Comparison of ENCODE assay signal across 13 cellular contexts in genomic region chr14:65937079-65937803, GRCh38.
DNase-seq lines count a peak whose midpoint lies in the region; ATAC-seq and TF ChIP-seq lines count a peak whose summit lies in the region.
"Had no signal": no experiment of that assay in that cellular context is flagged by ENCODE, and none has a peak within 500 bp of the region (broad histone marks: within the 10 kb centered on the region; RNA-seq: fewer than 3 reads in every experiment).

No MANE protein-coding gene starts in this region.

- no peaks in the 10 kb centered on the region for H3K36me3 ChIP-seq in CD4-positive, CD25-positive, alpha-beta regulatory T cell (ENCODE audit: control insufficient read depth, insufficient read depth, low read length)
- no peaks in the 10 kb centered on the region for H3K36me3 ChIP-seq in H7 (replicated peaks; ENCODE audit: control insufficient read depth, insufficient read depth, low read length)
- H3K36me3 ChIP-seq: right atrium auricular region, SJSA1 had no signal

- no peak overlapping the region for H3K27ac ChIP-seq in CD4-positive, CD25-positive, alpha-beta regulatory T cell (ENCODE audit: insufficient read depth, low read length, poor library complexity, severe bottlenecking)
- H3K27ac ChIP-seq: right atrium auricular region, SJSA1 had no signal

- H3K4me3 ChIP-seq in CD4-positive, CD25-positive, alpha-beta regulatory T cell (ENCODE audit: low read depth, low read length), result peak overlapping the region; percentile 13
- H3K4me3 ChIP-seq in H7 (ENCODE audit: insufficient read depth, low read depth, low read length), result no peak overlapping the region
- H3K4me3 ChIP-seq: right atrium auricular region, SJSA1 had no signal

- peak overlapping the region; percentile 59 to 96 (median 66) for H3K27ac Mint-ChIP-seq in CD4-positive, CD25-positive, alpha-beta regulatory T cell
- peak overlapping the region; percentile 79 for H3K27ac Mint-ChIP-seq in activated CD4-positive, alpha-beta memory T cell treated with anti-CD3 and anti-CD28 coated beads, Interleukin-2, amount 10 ng/mL, durations not matched to agents 7 days and 5 days
- peak overlapping the region; percentile 40 to 82 (median 73) for H3K27ac Mint-ChIP-seq in immature natural killer cell

- no peaks in the 10 kb centered on the region for H3K9me3 ChIP-seq in CD4-positive, CD25-positive, alpha-beta regulatory T cell (ENCODE audit: control insufficient read depth in 2 of 2, low read length in 2 of 2)
- H3K9me3 ChIP-seq: right atrium auricular region, SJSA1 had no signal

- ATAC-seq in CD4-positive, CD25-positive, alpha-beta regulatory T cell (ENCODE audit: low read depth in 2 of 2), result peak in 1 of 2 donors; percentile 43
- ATAC-seq in HG02642 (IDR thresholded peaks at IDR 0.05; ENCODE audit: poor library complexity, unreplicated experiment), result no peak

- peaks cover 14% of the 10 kb centered on the region for H3K4me1 ChIP-seq in CD4-positive, CD25-positive, alpha-beta regulatory T cell (ENCODE audit: control insufficient read depth, insufficient read depth, low read length, poor library complexity, severe bottlenecking)
- H3K4me1 ChIP-seq: right atrium auricular region, SJSA1 had no signal

- H3K36me3 Mint-ChIP-seq in CD4-positive, CD25-positive, alpha-beta regulatory T cell, result peaks cover 3% of the 10 kb centered on the region
- H3K36me3 Mint-ChIP-seq in activated CD4-positive, alpha-beta memory T cell treated with anti-CD3 and anti-CD28 coated beads, Interleukin-2, amount 10 ng/mL, durations not matched to agents 7 days and 5 days (ENCODE audit: low read depth), result peaks cover 34% of the 10 kb centered on the region
- peaks cover 0 to 7% (median 0%) of the 10 kb centered on the region in 3 donors for H3K36me3 Mint-ChIP-seq in immature natural killer cell

- no peaks in the 10 kb centered on the region for H3K27me3 Mint-ChIP-seq in CD4-positive, CD25-positive, alpha-beta regulatory T cell
- no peaks in the 10 kb centered on the region for H3K27me3 Mint-ChIP-seq in activated CD4-positive, alpha-beta memory T cell treated with anti-CD3 and anti-CD28 coated beads, Interleukin-2, amount 10 ng/mL, durations not matched to agents 7 days and 5 days
- H3K27me3 Mint-ChIP-seq in immature natural killer cell (ENCODE audit: low read depth in 3 of 3), result peaks cover 2 to 5% (median 3%) of the 10 kb centered on the region in 3 donors

- H3K9me3 Mint-ChIP-seq in CD4-positive, CD25-positive, alpha-beta regulatory T cell, result peaks cover 0 to 4% (median 0%) of the 10 kb centered on the region in 7 donors
- H3K9me3 Mint-ChIP-seq in activated CD4-positive, alpha-beta memory T cell treated with anti-CD3 and anti-CD28 coated beads, Interleukin-2, amount 10 ng/mL, durations not matched to agents 7 days and 5 days, result peaks cover 24% of the 10 kb centered on the region
- no peaks in the 10 kb centered on the region for H3K9me3 Mint-ChIP-seq in immature natural killer cell

- peak overlapping the region; percentile 15 to 68 (median 30) for H3K4me3 Mint-ChIP-seq in CD4-positive, CD25-positive, alpha-beta regulatory T cell
- peak overlapping the region; percentile 25 for H3K4me3 Mint-ChIP-seq in activated CD4-positive, alpha-beta memory T cell treated with anti-CD3 and anti-CD28 coated beads, Interleukin-2, amount 10 ng/mL, durations not matched to agents 7 days and 5 days
- H3K4me3 Mint-ChIP-seq in immature natural killer cell, result peak overlapping the region; percentile 19 to 75 (median 71)

- POLR2A ChIA-PET in activated CD4-positive, alpha-beta memory T cell treated with anti-CD3 and anti-CD28 coated beads, Interleukin-2, amount 10 ng/mL, durations not matched to agents 7 days and 5 days (lab: Charles Lee), result interaction anchor here (1.2 to 1.4 kb wide), 2 partner anchors 9 to 10 kb away, joined by 4 read pairs; no protein-coding TSS in a partner anchor
- POLR2A ChIA-PET in HEK293T (lab: Yijun Ruan, JAX), result no interaction called here

- peaks cover 38 to 70% (median 56%) of the 10 kb centered on the region in 4 donors for H3K4me1 Mint-ChIP-seq in CD4-positive, CD25-positive, alpha-beta regulatory T cell
- peaks cover 55% of the 10 kb centered on the region for H3K4me1 Mint-ChIP-seq in activated CD4-positive, alpha-beta memory T cell treated with anti-CD3 and anti-CD28 coated beads, Interleukin-2, amount 10 ng/mL, durations not matched to agents 7 days and 5 days
- H3K4me1 Mint-ChIP-seq in immature natural killer cell, result peaks cover 34 to 59% of the 10 kb centered on the region in 2 donors

- peak in 1 of 3 donors; percentile 58 for DNase-seq in CD4-positive, CD25-positive, alpha-beta regulatory T cell
- DNase-seq in H7 (peak; percentile 24), immature natural killer cell (no peak), LoVo (ENCODE audit: low spot score) (no peak), HEK293T (ENCODE audit: extremely low spot score) (no peak)
- DNase-seq in activated CD4-positive, alpha-beta memory T cell treated with anti-CD3 and anti-CD28 coated beads, Interleukin-2, amount 10 ng/mL, durations not matched to agents 7 days and 5 days, result no peak
- DNase-seq: activated gamma-delta T cell treated with Interleukin-2 at 50 U/mL for 16 hours, GDM1, NCI-H524 treated with DMSO at 0.1 percent for 48 hours, occipital lobe had no signal

- CTCF ChIA-PET in activated CD4-positive, alpha-beta memory T cell treated with anti-CD3 and anti-CD28 coated beads, Interleukin-2, amount 10 ng/mL, durations not matched to agents 7 days and 5 days (lab: Charles Lee), result no interaction called here
- CTCF ChIA-PET in HEK293T (lab: Yijun Ruan, JAX), result no interaction called here

- H3K27me3 ChIP-seq in CD4-positive, CD25-positive, alpha-beta regulatory T cell (ENCODE audit: control insufficient read depth, insufficient read depth, low read length), result no peaks in the 10 kb centered on the region
- no peaks in the 10 kb centered on the region for H3K27me3 ChIP-seq in H7 (ENCODE audit: control insufficient read depth, insufficient read depth, low read length)
- H3K27me3 ChIP-seq: right atrium auricular region, SJSA1 had no signal

TF ChIP-seq in HEK293T, 16 proteins besides CTCF, POLR2A, EP300 and RAD21:
- TF ChIP-seq LEF1 (IDR thresholded peaks at IDR 0.05; ENCODE audit: borderline replicate concordance) (no peak), FOXK2 (IDR thresholded peaks at IDR 0.05) (no peak), SP1 (IDR thresholded peaks at IDR 0.05) (no peak), HDGF (IDR thresholded peaks at IDR 0.05; ENCODE audit: borderline replicate concordance) (no peak), SUZ12 (IDR thresholded peaks at IDR 0.05) (no peak), FOXM1 (IDR thresholded peaks at IDR 0.05; ENCODE audit: borderline replicate concordance) (no peak), BHLHE40 (IDR thresholded peaks at IDR 0.05; ENCODE audit: borderline replicate concordance) (no peak), FOXA1 (IDR thresholded peaks at IDR 0.05) (no peak), L3MBTL2 (conservative IDR thresholded peaks at IDR 0.05) (no peak), PKNOX1 (IDR thresholded peaks at IDR 0.05) (no peak), TARDBP (IDR thresholded peaks at IDR 0.05) (no peak), CTBP1 (IDR thresholded peaks at IDR 0.05; ENCODE audit: borderline replicate concordance) (no peak), ZNF384 (IDR thresholded peaks at IDR 0.05) (no peak), ELF4 (IDR thresholded peaks at IDR 0.05) (no peak)
